Comparison of ENCODE assay signal across 1 cellular context in genomic region chr9:134370638-134371037, GRCh38.
TF ChIP-seq lines count a peak whose summit lies in the region.

No MANE protein-coding gene starts in this region.

TF ChIP-seq in liver, 16 proteins besides CTCF, POLR2A, EP300 and RAD21:
- TF ChIP-seq ATF3 (IDR thresholded peaks at IDR 0.05) (no peak), ZBTB33 (IDR thresholded peaks at IDR 0.05) (no peak), GABPA (IDR thresholded peaks at IDR 0.05 in 1 of 2, conservative IDR thresholded peaks at IDR 0.05 in 1 of 2) (no peak), RXRA (IDR thresholded peaks at IDR 0.05) (no peak), NR2F2 (IDR thresholded peaks at IDR 0.05) (no peak), JUND (IDR thresholded peaks at IDR 0.05) (no peak), REST (IDR thresholded peaks at IDR 0.05) (no peak), MAX (IDR thresholded peaks at IDR 0.05) (no peak), EGR1 (IDR thresholded peaks at IDR 0.05; ENCODE audit: low read depth in 2 of 2) (no peak)
